Comparison of ENCODE assay signal across 1 cellular context in genomic region chr9:114694719-114695269, GRCh38.
TF ChIP-seq lines count a peak whose summit lies in the region.

No MANE protein-coding gene starts in this region.

TF ChIP-seq in GM12878, 131 proteins besides CTCF, POLR2A, EP300 and RAD21 (continued from another document and continues in another):
- TF ChIP-seq REST (IDR thresholded peaks at IDR 0.05; ENCODE audit: low read depth, low read length) (no peak), BCL11A (IDR thresholded peaks at IDR 0.05; ENCODE audit: low read depth, low read length) (peak; percentile 80), TCF12 (IDR thresholded peaks at IDR 0.05; ENCODE audit: low read depth, low read length) (peak; percentile 41; the same call in 1 of the 2 replicates), STAT1 (conservative IDR thresholded peaks at IDR 0.05) (no peak), MEF2A (IDR thresholded peaks at IDR 0.05; ENCODE audit: insufficient read depth, low read depth, low read length) (peak; percentile 93), ZBTB33 (IDR thresholded peaks at IDR 0.05) (no peak), HSF1 (IDR thresholded peaks at IDR 0.05; ENCODE audit: low read depth, low read length) (no peak), HCFC1 (IDR thresholded peaks at IDR 0.05; ENCODE audit: low read length) (no peak), PAX8 (IDR thresholded peaks at IDR 0.05) (no peak), EZH2 (IDR thresholded peaks at IDR 0.05; ENCODE audit: borderline replicate concordance, control insufficient read depth, low read depth, low read length) (no peak), BRCA1 (IDR thresholded peaks at IDR 0.05; ENCODE audit: low read depth, low read length) (no peak), PAX5 (IDR thresholded peaks at IDR 0.05; ENCODE audit: borderline replicate concordance, low read depth, low read length) (peak; percentile 67; the same call in 1 of the 2 replicates), RCOR1 (conservative IDR thresholded peaks at IDR 0.05; ENCODE audit: low read depth, low read length) (no peak), ZNF24 (IDR thresholded peaks at IDR 0.05) (no peak), PKNOX1 (IDR thresholded peaks at IDR 0.05) (no peak), SRF (IDR thresholded peaks at IDR 0.05; ENCODE audit: low read depth in 2 of 2, low read length in 2 of 2) (no peak), SMAD1 (IDR thresholded peaks at IDR 0.05; ENCODE audit: low read depth, partially characterized antibody) (no peak), TCF7 (IDR thresholded peaks at IDR 0.05; ENCODE audit: borderline replicate concordance) (no peak), RUNX3 (IDR thresholded peaks at IDR 0.05; ENCODE audit: low read length) (peak; percentile 89), E2F8 (IDR thresholded peaks at IDR 0.05; ENCODE audit: low read depth, partially characterized antibody) (no peak), NR2C1 (IDR thresholded peaks at IDR 0.05) (no peak), ZSCAN29 (IDR thresholded peaks at IDR 0.05) (no peak), PBX3 (IDR thresholded peaks at IDR 0.05; ENCODE audit: insufficient replicate concordance, low read depth, low read length) (no peak), ELK1 (IDR thresholded peaks at IDR 0.05; ENCODE audit: low read depth, low read length) (no peak), WRNIP1 (IDR thresholded peaks at IDR 0.05; ENCODE audit: borderline replicate concordance, low read depth, low read length) (no peak), RB1 (IDR thresholded peaks at IDR 0.05; ENCODE audit: borderline replicate concordance) (no peak), ZNF592 (IDR thresholded peaks at IDR 0.05) (no peak), SP1 (IDR thresholded peaks at IDR 0.05; ENCODE audit: low read depth, low read length) (no peak), IRF3 (IDR thresholded peaks at IDR 0.05) (no peak), ZBED1 (IDR thresholded peaks at IDR 0.05; ENCODE audit: borderline replicate concordance) (no peak), IRF5 (IDR thresholded peaks at IDR 0.05; ENCODE audit: borderline replicate concordance) (no peak), CHD4 (IDR thresholded peaks at IDR 0.05) (no peak), MYC (IDR thresholded peaks at IDR 0.05; ENCODE audit: insufficient read depth, insufficient read length, insufficient replicate concordance, low read length, severe bottlenecking) (no peak), TBL1XR1 (IDR thresholded peaks at IDR 0.05; ENCODE audit: low read depth, low read length) (0 out of 2 replicates have a peak, but pooled peaks have one; percentile 70), SMARCA5 (IDR thresholded peaks at IDR 0.05) (no peak), IKZF2 (IDR thresholded peaks at IDR 0.05) (peak; percentile 41 to 50; a peak in 3 of 4 replicates), JUNB (IDR thresholded peaks at IDR 0.05) (peak; percentile 88), ZNF622 (IDR thresholded peaks at IDR 0.05) (no peak)
